ENCODE assay signal across 1 cellular context in genomic region chr22:41517172-41518047, GRCh38.
TF ChIP-seq lines count a peak whose summit lies in the region.

No MANE protein-coding gene starts in this region.

TF ChIP-seq in HepG2, 621 proteins besides CTCF, POLR2A, EP300 and RAD21 (continues in another document):
- no peak for TF ChIP-seq FOXO4 (CRISPR knock-in tag; conservative IDR thresholded peaks at IDR 0.05)
- no peak for TF ChIP-seq HMGXB3 (CRISPR knock-in tag; IDR thresholded peaks at IDR 0.05; ENCODE audit: borderline replicate concordance)
- no peak for TF ChIP-seq ZBTB44 (CRISPR knock-in tag; IDR thresholded peaks at IDR 0.05)
- no peak for TF ChIP-seq NCOA1 (CRISPR knock-in tag; IDR thresholded peaks at IDR 0.05)
- TF ChIP-seq ZNF503 (CRISPR knock-in tag; IDR thresholded peaks at IDR 0.05) = no peak
- peak; percentile 5; the same call in 1 of the 2 replicates for TF ChIP-seq KDM2A (CRISPR knock-in tag; IDR thresholded peaks at IDR 0.05; ENCODE audit: borderline replicate concordance, low read depth)
- no peak for TF ChIP-seq ZNF557 (CRISPR knock-in tag; IDR thresholded peaks at IDR 0.05)
- TF ChIP-seq BRF2 (CRISPR knock-in tag; IDR thresholded peaks at IDR 0.05) = no peak
- TF ChIP-seq KDM5B (CRISPR knock-in tag; IDR thresholded peaks at IDR 0.05; ENCODE audit: borderline replicate concordance) = 0 out of 2 replicates have a peak, but pooled peaks have one; percentile 21
- TF ChIP-seq NFKB2 (CRISPR knock-in tag; IDR thresholded peaks at IDR 0.05; ENCODE audit: borderline replicate concordance) = no peak
- TF ChIP-seq SPEN (CRISPR knock-in tag; IDR thresholded peaks at IDR 0.05; ENCODE audit: low read depth) = no peak
- TF ChIP-seq HMGXB4 (CRISPR knock-in tag; IDR thresholded peaks at IDR 0.05; ENCODE audit: borderline replicate concordance in 1 of 2, low read depth in 1 of 2) = 0 out of 4 replicates have a peak, but pooled peaks of 1 of the 2 experiments have one; percentile 25
- TF ChIP-seq ZNF354B (CRISPR knock-in tag; IDR thresholded peaks at IDR 0.05) = no peak
- peak; percentile 46; the same call in 1 of the 2 replicates for TF ChIP-seq THAP7 (CRISPR knock-in tag; IDR thresholded peaks at IDR 0.05)
- TF ChIP-seq TAF1 (CRISPR knock-in tag; IDR thresholded peaks at IDR 0.05) = no peak
- TF ChIP-seq ZNF510 (CRISPR knock-in tag; IDR thresholded peaks at IDR 0.05; ENCODE audit: low read depth) = no peak
- TF ChIP-seq RBM39 (IDR thresholded peaks at IDR 0.05; ENCODE audit: low read depth, low read length, poor library complexity, severe bottlenecking) = no peak
- TF ChIP-seq SAFB2 (CRISPR knock-in tag; IDR thresholded peaks at IDR 0.05; ENCODE audit: borderline replicate concordance, low read depth) = 0 out of 2 replicates have a peak, but pooled peaks have one; percentile 48
- TF ChIP-seq XBP1 (CRISPR knock-in tag; IDR thresholded peaks at IDR 0.05) = no peak
- no peak; the same call in 1 of the 2 replicates for TF ChIP-seq GABPB1 (CRISPR knock-in tag; IDR thresholded peaks at IDR 0.05)
- TF ChIP-seq FLYWCH1 (CRISPR knock-in tag; IDR thresholded peaks at IDR 0.05) = no peak
- 0 out of 2 replicates have a peak, but pooled peaks have one; percentile 44 for TF ChIP-seq THAP11 (CRISPR knock-in tag; IDR thresholded peaks at IDR 0.05)
- TF ChIP-seq ZNF607 (CRISPR knock-in tag; IDR thresholded peaks at IDR 0.05; ENCODE audit: borderline replicate concordance) = no peak
- no peak for TF ChIP-seq AGO1 (IDR thresholded peaks at IDR 0.05; ENCODE audit: low read depth, low read length, poor library complexity, severe bottlenecking)
- no peak for TF ChIP-seq ZNF605 (CRISPR knock-in tag; IDR thresholded peaks at IDR 0.05)
- no peak for TF ChIP-seq REST (IDR thresholded peaks at IDR 0.05; ENCODE audit: borderline replicate concordance in 1 of 2, low read depth in 1 of 2, low read length in 2 of 2)
- TF ChIP-seq ISX (CRISPR knock-in tag; conservative IDR thresholded peaks at IDR 0.05) = no peak
- no peak for TF ChIP-seq DBP (CRISPR knock-in tag; IDR thresholded peaks at IDR 0.05; ENCODE audit: not compliant biosample characterization)
- TF ChIP-seq CBX2 (IDR thresholded peaks at IDR 0.05; ENCODE audit: low read depth, low read length) = no peak
- TF ChIP-seq CBX2 (CRISPR knock-in tag; IDR thresholded peaks at IDR 0.05; ENCODE audit: low read depth) = no peak
- no peak for TF ChIP-seq ZNF609 (CRISPR knock-in tag; IDR thresholded peaks at IDR 0.05; ENCODE audit: borderline replicate concordance)
- no peak for TF ChIP-seq NFYC (CRISPR knock-in tag; IDR thresholded peaks at IDR 0.05)
- no peak for TF ChIP-seq ZNF720 (CRISPR knock-in tag; IDR thresholded peaks at IDR 0.05)
- TF ChIP-seq MTA3 (CRISPR knock-in tag; IDR thresholded peaks at IDR 0.05) = no peak
